8 cellular contexts compared by ENCODE assay signal in genomic region chr9:112793213-112793810, GRCh38. TPM values are rescaled to one million over a fixed set of nuclear protein-coding genes. Genes with fewer than 3 reads are reported as not detected.
DNase-seq lines count a peak whose midpoint lies in the region; ATAC-seq and TF ChIP-seq lines count a peak whose summit lies in the region.

No MANE protein-coding gene starts in this region.

- H3K27me3 ChIP-seq in BE2C (no peaks in the 10 kb centered on the region), psoas muscle (ENCODE audit: insufficient read depth in 3 of 3, low read length in 2 of 3) (no peaks in the 10 kb centered on the region)

- peak; percentile 75 for DNase-seq in BE2C
- peak; percentile 31 for DNase-seq in GM19238 (ENCODE audit: insufficient read length, low spot score)
- DNase-seq in HS-5 (ENCODE audit: low read depth): peak; percentile 31
- DNase-seq in SHP77 treated with DMSO at 0.1 percent for 48 hours (lab: John Stamatoyannopoulos, UW): peak; percentile 10
- peak; percentile 67 for DNase-seq in activated effector memory CD4-positive, alpha-beta T cell treated with Interleukin-2 at 50 U/mL for 16 hours
- peak; percentile 74 for DNase-seq in glomerular visceral epithelial cell (ENCODE audit: extremely low spot score)
- DNase-seq in psoas muscle: peak; percentile 66 to 85
- no peak for DNase-seq in NCI-H1048 (lab: John Stamatoyannopoulos, UW)

- ATAC-seq in psoas muscle: peak; percentile 85 to 97 (median 94)

- no peak overlapping the region for H3K4me3 ChIP-seq in BE2C (ENCODE audit: low read depth, low read length)
- no peak overlapping the region for H3K4me3 ChIP-seq in psoas muscle

- no peak overlapping the region for H3K27ac ChIP-seq in psoas muscle

- intact Hi-C loops in psoas muscle (cut with DNase I): loop anchor here (5.0 to 10.0 kb wide), 2 partner anchors 41 to 79 kb away; partner anchors contain the start of genes INIP (in 1 of the 2) and SNX30 (in 1 of the 2)

- TF ChIP-seq CTCF in BE2C (IDR thresholded peaks at IDR 0.05; ENCODE audit: low read depth, low read length) (peak; percentile 83), psoas muscle (IDR thresholded peaks at IDR 0.05) (peak; percentile 69)

- H3K36me3 ChIP-seq in BE2C (no peaks in the 10 kb centered on the region), psoas muscle (ENCODE audit: insufficient read depth in 1 of 2, low read depth in 1 of 2) (no peaks in the 10 kb centered on the region)

- no peaks in the 10 kb centered on the region for H3K4me1 ChIP-seq in BE2C
- H3K4me1 ChIP-seq in psoas muscle: peaks cover 18% of the 10 kb centered on the region

- H3K9me3 ChIP-seq in BE2C (no peaks in the 10 kb centered on the region), psoas muscle (no peaks in the 10 kb centered on the region)

- WGBS in psoas muscle, 3 donors: 64 to 66% (median 66%) methylated on average over 5 of the region's 5 CpGs

RNA-seq across cellular contexts. Expression of gene SNX30, which starts 42.8 kb away (rescaled TPM):
- 1.7 TPM for polyA plus RNA-seq in BE2C (2012; ENCODE audit: insufficient read depth, insufficient read length, low read depth)
- 1 to 10 TPM; 1.6 to 2.8 (median 2.3) TPM for total RNA-seq in psoas muscle
- polyA plus RNA-seq in psoas muscle: 1 to 10 TPM in 2 of 3 donors, under 1 TPM in 1; 0.55 to 1.4 (median 1.3) TPM
